Comparison of ENCODE assay signal across 18 cellular contexts in genomic region chr12:64270411-64270810, GRCh38. TPM values are rescaled to one million over a fixed set of nuclear protein-coding genes. Genes with fewer than 3 reads are reported as not detected.
A peak's percentile ranks its signal among the peaks of the same experiment; 100 is the strongest.
DNase-seq lines count a peak whose midpoint lies in the region; TF ChIP-seq lines count a peak whose summit lies in the region.
"Had no signal": no experiment of that assay in that cellular context is flagged by ENCODE, and none has a peak within 500 bp of the region (broad histone marks: within the 10 kb centered on the region; RNA-seq: fewer than 3 reads in every experiment).

No MANE protein-coding gene starts in this region.

- no peak overlapping the region for H3K4me3 ChIP-seq in osteoblast (ENCODE audit: insufficient read depth, low read length)
- no peak overlapping the region for H3K4me3 ChIP-seq in coronary artery
- no peak overlapping the region for H3K4me3 ChIP-seq in brain microvascular endothelial cell (ENCODE audit: low read depth, low read length)
- H3K4me3 ChIP-seq: GM12878, GM23338 had no signal

- H3K27me3 ChIP-seq in osteoblast (ENCODE audit: insufficient read depth, low read length) = no peaks in the 10 kb centered on the region
- no peaks in the 10 kb centered on the region for H3K27me3 ChIP-seq in brain microvascular endothelial cell (replicated peaks)

- H3K4me1 ChIP-seq in osteoblast (ENCODE audit: insufficient read depth, low read length) = no peaks in the 10 kb centered on the region
- H3K4me1 ChIP-seq: BE2C had no signal

- H4K20me1 ChIP-seq in osteoblast (ENCODE audit: insufficient read depth, low read length) = no peaks in the 10 kb centered on the region

- no peaks in the 10 kb centered on the region for H3K9me3 ChIP-seq in osteoblast (ENCODE audit: low read depth, low read length)
- H3K9me3 ChIP-seq: BE2C had no signal

- H3K36me3 ChIP-seq in osteoblast (ENCODE audit: insufficient read depth, low read length) = no peaks in the 10 kb centered on the region
- H3K36me3 ChIP-seq in brain microvascular endothelial cell (replicated peaks) = no peaks in the 10 kb centered on the region
- H3K36me3 ChIP-seq: BE2C had no signal

- no peak for TF ChIP-seq CTCF in osteoblast (IDR thresholded peaks at IDR 0.05; ENCODE audit: extremely low read depth, low read depth, low read length)
- no peak for TF ChIP-seq CTCF in coronary artery (IDR thresholded peaks at IDR 0.05)
- TF ChIP-seq CTCF in brain microvascular endothelial cell (IDR thresholded peaks at IDR 0.05; ENCODE audit: low read depth, low read length, missing control alignments) = no peak

- DNase-seq in DMS79 (lab: John Stamatoyannopoulos, UW) (peak; percentile 8), DMS79 treated with DMSO at 0.1 percent for 48 hours (lab: John Stamatoyannopoulos, UW) (peak; percentile 4), NCI-H2227 treated with DMSO at 0.1 percent for 48 hours (lab: John Stamatoyannopoulos, UW) (peak; percentile 39), osteoblast (ENCODE audit: insufficient read length, low spot score, missing footprints) (no peak), coronary artery (ENCODE audit: low spot score) (no peak), EL (no peak), brain microvascular endothelial cell (no peak)
- DNase-seq: ACHN; BE2C; C1 segment of cervical spinal cord; CD4-positive, CD25-positive, alpha-beta regulatory T cell; CD8-positive, alpha-beta memory T cell; COR-L47; H7; HFFc6 had no signal

- H3K79me2 ChIP-seq in osteoblast (ENCODE audit: insufficient read depth, low read length) = no peaks in the 10 kb centered on the region

- H3K4me2 ChIP-seq in osteoblast (ENCODE audit: insufficient read depth, low read length) = no peak overlapping the region
- H3K4me2 ChIP-seq: GM23338 had no signal

- H2AFZ ChIP-seq in osteoblast (ENCODE audit: low read length) = peak overlapping the region; percentile 31
- H2AFZ ChIP-seq: GM23338 had no signal

- in situ Hi-C loops in brain microvascular endothelial cell (cut with HindIII; ENCODE audit: low pct_ligation_motif_present, low sequenced_read_pairs) = no loop called here

- H3K27ac ChIP-seq in osteoblast (ENCODE audit: low read depth, low read length) = no peak overlapping the region
- H3K27ac ChIP-seq in coronary artery = no peak overlapping the region
- no peak overlapping the region for H3K27ac ChIP-seq in brain microvascular endothelial cell
- H3K27ac ChIP-seq: HL-60 had no signal

RNA-seq across cellular contexts. Expression of gene KICS2, which starts 48.3 kb away (rescaled TPM):
- total RNA-seq in osteoblast = 5.4 and 6.8 TPM in 2 replicates

Comparison
In these comparisons a context has a peak if more than half of its experiments do, and no peak if none do; other contexts are left out.
1. DNase-seq: peak in DMS79 (single experiment), DMS79 treated with DMSO at 0.1 percent for 48 hours (single experiment) and NCI-H2227 treated with DMSO at 0.1 percent for 48 hours (single experiment); none in osteoblast (single experiment), coronary artery (single experiment), EL (single experiment) and brain microvascular endothelial cell (single experiment).